In genomic region chr22:42328130-42328821, GRCh38 we compare ENCODE assay signal across 1 cellular context.
TF ChIP-seq lines count a peak whose summit lies in the region.

No MANE protein-coding gene starts in this region.

TF ChIP-seq in H1, 55 proteins besides CTCF, POLR2A, EP300 and RAD21:
- TF ChIP-seq CHD7 (IDR thresholded peaks at IDR 0.05; ENCODE audit: insufficient replicate concordance, low read length) (no peak), TAF7 (optimal IDR thresholded peaks at IDR 0.05; ENCODE audit: borderline replicate concordance, low read depth, low read length) (no peak), SAP30 (IDR thresholded peaks at IDR 0.05; ENCODE audit: insufficient read depth, insufficient replicate concordance, low read length) (no peak), ATF2 (IDR thresholded peaks at IDR 0.05; ENCODE audit: low read length) (no peak), HDAC6 (IDR thresholded peaks at IDR 0.05; ENCODE audit: low read depth, low read length) (no peak)
